19 cellular contexts compared by ENCODE assay signal in genomic region chr19:34666200-34666957, GRCh38. TPM values are rescaled to one million over a fixed set of nuclear protein-coding genes. Genes with fewer than 3 reads are reported as not detected.
DNase-seq lines count a peak whose midpoint lies in the region; ATAC-seq and TF ChIP-seq lines count a peak whose summit lies in the region.
"Had no signal": no experiment of that assay in that cellular context is flagged by ENCODE, and none has a peak within 500 bp of the region (broad histone marks: within the 10 kb centered on the region; RNA-seq: fewer than 3 reads in every experiment).

No MANE protein-coding gene starts in this region.

- POLR2A ChIA-PET in CD4-positive, alpha-beta memory T cell (lab: Charles Lee; ENCODE audit: partially characterized antibody), result interaction anchor here (4.0 kb wide), 1 partner anchor 10 kb away, joined by 19 read pairs; the partner anchor contains the start of genes SCGB2B2 and ZNF302

- H3K36me3 ChIP-seq in CD4-positive, alpha-beta memory T cell (ENCODE audit: insufficient read depth, low read length), result no peaks in the 10 kb centered on the region
- H3K36me3 ChIP-seq in osteoblast (ENCODE audit: insufficient read depth, low read length) (no peaks in the 10 kb centered on the region), Karpas-422 (ENCODE audit: insufficient read depth, low read length) (no peaks in the 10 kb centered on the region)
- H3K36me3 ChIP-seq: esophagus muscularis mucosa, prostate gland, suprapubic skin, vagina had no signal

- H2AFZ ChIP-seq in osteoblast (ENCODE audit: low read length) (peak overlapping the region; percentile 77), Karpas-422 (ENCODE audit: low read length) (no peak overlapping the region)

- no peak for ATAC-seq in activated CD4-positive, CD25-positive, alpha-beta regulatory T cell treated with anti-CD3 and anti-CD28 coated beads, Interleukin-2, amount 50 U/mL, for 24 hours

- TF ChIP-seq CTCF in VCaP (conservative IDR thresholded peaks at IDR 0.05) (no peak), osteoblast (IDR thresholded peaks at IDR 0.05; ENCODE audit: extremely low read depth, low read depth, low read length) (no peak)

- peaks cover 23% of the 10 kb centered on the region for H3K4me1 ChIP-seq in CD4-positive, alpha-beta memory T cell (ENCODE audit: insufficient read depth, low read length)
- no peaks in the 10 kb centered on the region for H3K4me1 ChIP-seq in osteoblast (ENCODE audit: insufficient read depth, low read length)
- H3K4me1 ChIP-seq in Karpas-422 (ENCODE audit: low read length), result no peaks in the 10 kb centered on the region
- H3K4me1 ChIP-seq: prostate gland had no signal

- peak overlapping the region; percentile 88 for H3K27ac Mint-ChIP-seq in T-helper 1 cell treated with Interleukin-12 subunit alpha and Interleukin-12 subunit beta and Interleukin-4 antibody, amounts not matched to agents 30 μg/mL and 1 μg/mL, for 36 hours
- peak overlapping the region in 4 of 7 donors; percentile 29 to 92 (median 70) for H3K27ac Mint-ChIP-seq in CD4-positive, alpha-beta memory T cell
- H3K27ac Mint-ChIP-seq: nephron progenitor cell had no signal

- peaks cover 4% of the 10 kb centered on the region for H3K36me3 Mint-ChIP-seq in T-helper 1 cell treated with Interleukin-12 subunit alpha and Interleukin-12 subunit beta and Interleukin-4 antibody, amounts not matched to agents 30 μg/mL and 1 μg/mL, for 36 hours (ENCODE audit: low read depth)
- no peaks in the 10 kb centered on the region for H3K36me3 Mint-ChIP-seq in CD4-positive, alpha-beta memory T cell

- peaks cover 3% of the 10 kb centered on the region for H3K9me3 Mint-ChIP-seq in T-helper 1 cell treated with Interleukin-12 subunit alpha and Interleukin-12 subunit beta and Interleukin-4 antibody, amounts not matched to agents 30 μg/mL and 1 μg/mL, for 36 hours
- H3K9me3 Mint-ChIP-seq in CD4-positive, alpha-beta memory T cell, result peaks cover 0 to 4% (median 0%) of the 10 kb centered on the region in 8 donors

- H3K4me2 ChIP-seq in osteoblast (ENCODE audit: insufficient read depth, low read length) (no peak overlapping the region), Karpas-422 (ENCODE audit: low read depth, low read length, poor library complexity, severe bottlenecking) (no peak overlapping the region)

- H3K9ac ChIP-seq in Karpas-422 (ENCODE audit: low read length), result no peak overlapping the region

- H3K9me2 ChIP-seq in Karpas-422 (replicated peaks; ENCODE audit: insufficient read depth, low read length), result no peaks in the 10 kb centered on the region

- H3K27ac ChIP-seq in CD4-positive, alpha-beta memory T cell (ENCODE audit: low read depth, low read length), result no peak overlapping the region
- H3K27ac ChIP-seq in VCaP, result peak overlapping the region; percentile 71; the same call in 1 of the 2 replicates
- no peak overlapping the region for H3K27ac ChIP-seq in osteoblast (ENCODE audit: low read depth, low read length)
- H3K27ac ChIP-seq in Karpas-422 (ENCODE audit: low read length), result no peak overlapping the region
- H3K27ac ChIP-seq: suprapubic skin, vagina had no signal

- H4K20me1 ChIP-seq in osteoblast (ENCODE audit: insufficient read depth, low read length) (no peaks in the 10 kb centered on the region), Karpas-422 (ENCODE audit: insufficient read depth, low read depth, low read length) (no peaks in the 10 kb centered on the region)

- H3K9me3 ChIP-seq in CD4-positive, alpha-beta memory T cell (ENCODE audit: control insufficient read depth in 1 of 2, low read length in 2 of 2), result no peaks in the 10 kb centered on the region
- no peaks in the 10 kb centered on the region for H3K9me3 ChIP-seq in osteoblast (ENCODE audit: low read depth, low read length)
- no peaks in the 10 kb centered on the region for H3K9me3 ChIP-seq in Karpas-422 (ENCODE audit: low read length)
- H3K9me3 ChIP-seq: esophagus muscularis mucosa, prostate gland, suprapubic skin, vagina had no signal

- H3K79me2 ChIP-seq in osteoblast (ENCODE audit: insufficient read depth, low read length) (peaks cover 3% of the 10 kb centered on the region), Karpas-422 (ENCODE audit: low read length) (no peaks in the 10 kb centered on the region)

- DNase-seq in T-helper 1 cell (no peak), osteoblast (ENCODE audit: insufficient read length, low spot score, missing footprints) (peak; percentile 44), Karpas-422 (no peak), SHP77 (lab: John Stamatoyannopoulos, UW) (no peak)
- no peak for DNase-seq in CD4-positive, alpha-beta memory T cell
- DNase-seq: activated CD4-positive, alpha-beta T cell treated with anti-CD3 and anti-CD28 coated beads, Interleukin-2, amount 50 U/mL, for 48 hours; effector CD4-positive, alpha-beta T cell; left cardiac atrium; NCI-H2171; nephron progenitor cell; Right ventricle myocardium superior had no signal

- H3K27me3 ChIP-seq in CD4-positive, alpha-beta memory T cell (ENCODE audit: insufficient read depth, low read length), result no peaks in the 10 kb centered on the region
- H3K27me3 ChIP-seq in osteoblast (ENCODE audit: insufficient read depth, low read length) (no peaks in the 10 kb centered on the region), Karpas-422 (ENCODE audit: low read length) (no peaks in the 10 kb centered on the region)
- H3K27me3 ChIP-seq: esophagus muscularis mucosa, suprapubic skin, vagina had no signal

- no peak overlapping the region for H3K4me3 Mint-ChIP-seq in T-helper 1 cell treated with Interleukin-12 subunit alpha and Interleukin-12 subunit beta and Interleukin-4 antibody, amounts not matched to agents 30 μg/mL and 1 μg/mL, for 36 hours
- H3K4me3 Mint-ChIP-seq in CD4-positive, alpha-beta memory T cell, result peak overlapping the region in 5 of 8 donors; percentile 13 to 79 (median 68)
- H3K4me3 Mint-ChIP-seq: nephron progenitor cell had no signal

- H3K4me1 Mint-ChIP-seq in T-helper 1 cell treated with Interleukin-12 subunit alpha and Interleukin-12 subunit beta and Interleukin-4 antibody, amounts not matched to agents 30 μg/mL and 1 μg/mL, for 36 hours (ENCODE audit: low read depth), result peaks cover 17% of the 10 kb centered on the region
- H3K4me1 Mint-ChIP-seq in CD4-positive, alpha-beta memory T cell, result peaks cover 15 to 31% (median 20%) of the 10 kb centered on the region in 4 donors
- H3K4me1 Mint-ChIP-seq: nephron progenitor cell had no signal

- intact Hi-C loops in CD4-positive, alpha-beta memory T cell (cut with micrococcal nuclease), result no loop called here

- no peak overlapping the region for H3K4me3 ChIP-seq in CD4-positive, alpha-beta memory T cell (ENCODE audit: low read length in 2 of 2)
- H3K4me3 ChIP-seq in osteoblast (ENCODE audit: insufficient read depth, low read length) (no peak overlapping the region), Karpas-422 (ENCODE audit: low read length) (no peak overlapping the region)

- no peaks in the 10 kb centered on the region for H3K27me3 Mint-ChIP-seq in T-helper 1 cell treated with Interleukin-12 subunit alpha and Interleukin-12 subunit beta and Interleukin-4 antibody, amounts not matched to agents 30 μg/mL and 1 μg/mL, for 36 hours (ENCODE audit: low read depth)
- H3K27me3 Mint-ChIP-seq in CD4-positive, alpha-beta memory T cell, result no peaks in the 10 kb centered on the region

- CTCF ChIA-PET in CD4-positive, alpha-beta memory T cell (lab: Charles Lee; ENCODE audit: partially characterized antibody), result no interaction called here

RNA-seq across cellular contexts. Expression of gene SCGB2B2, which starts 10.6 kb away (rescaled TPM):
- under 1 TPM; 0.73 to 0.75 TPM for total RNA-seq in CD4-positive, alpha-beta memory T cell
- not detected for polyA plus RNA-seq in CD4-positive, alpha-beta memory T cell
- 0.29 and 0.36 TPM in 2 replicates for total RNA-seq in osteoblast
- not detected in 2 replicates for total RNA-seq in Karpas-422 (2014; rRNA removed; shearing (Covaris generic); ENCODE audit: low replicate concordance)
- polyA plus RNA-seq: BJ had no signal

RNA-seq across cellular contexts. Expression of gene ZNF302, which starts 11.1 kb away (rescaled TPM):
- 10 to 100 TPM; 50.8 to 53.3 TPM for total RNA-seq in CD4-positive, alpha-beta memory T cell
- 10 to 100 TPM; 18.2 to 19.4 TPM for polyA plus RNA-seq in CD4-positive, alpha-beta memory T cell
- 19.2 and 19.4 TPM in 2 replicates for total RNA-seq in osteoblast
- 0.61 TPM in 1 of 2 replicates, not detected in the other for total RNA-seq in Karpas-422 (2014; rRNA removed; shearing (Covaris generic); ENCODE audit: low replicate concordance)

Comparison
In these comparisons a context has a peak if more than half of its experiments do, and no peak if none do; other contexts are left out.
1. RNA of gene ZNF302, which starts 11.1 kb away (total RNA-seq): 50.8 to 53.3 TPM in CD4-positive, alpha-beta memory T cell and 19.2 to 19.4 TPM in osteoblast; 0.61 TPM in Karpas-422; every median in the first group is over 10 times any median in the second.